ENCODE assay signal across 8 cellular contexts in the genomic region with DNA sequence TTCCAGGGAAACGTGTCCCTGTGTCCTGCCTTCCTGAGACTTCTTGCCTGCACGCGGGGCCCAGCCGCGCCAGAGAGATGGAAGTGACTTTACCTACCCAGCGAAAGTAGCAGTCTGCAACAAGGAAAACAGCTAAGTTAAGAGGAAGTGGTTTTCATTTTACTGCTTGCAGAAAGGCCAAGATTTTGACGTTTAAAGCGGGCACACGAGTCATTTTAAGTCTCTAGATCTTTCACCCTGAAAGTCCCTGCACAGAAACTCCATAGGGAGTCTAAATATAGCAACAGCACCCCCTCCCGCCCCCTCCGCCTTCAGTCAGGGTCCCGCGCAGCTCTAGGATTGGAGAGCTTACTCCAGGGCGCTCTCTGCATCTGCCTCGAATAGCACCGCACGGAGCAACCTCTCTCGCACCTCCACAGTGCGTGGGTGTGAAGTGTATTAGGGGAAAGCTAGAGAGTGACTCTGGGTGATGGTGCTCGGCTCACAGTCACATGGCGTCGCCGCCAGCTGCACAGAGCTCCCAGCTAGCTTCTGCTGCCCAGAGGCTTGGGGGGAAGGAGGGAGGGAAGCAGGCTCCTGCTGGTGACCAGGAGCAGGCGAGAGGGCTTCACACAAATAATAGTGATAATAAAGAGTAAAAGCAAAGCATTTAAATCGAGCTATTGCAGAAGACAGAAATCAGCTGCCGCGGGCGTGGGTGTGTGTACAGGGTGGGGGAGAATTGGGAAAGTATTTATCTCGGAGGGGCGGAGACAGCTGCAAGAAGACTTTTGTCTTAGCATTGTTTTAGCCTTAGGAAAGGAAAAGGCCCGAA. TPM values are rescaled to one million over a fixed set of nuclear protein-coding genes. Genes with fewer than 3 reads are reported as not detected.
A peak's percentile ranks its signal among the peaks of the same experiment; 100 is the strongest.
DNase-seq lines count a peak whose midpoint lies in the region; ATAC-seq and TF ChIP-seq lines count a peak whose summit lies in the region.

No MANE protein-coding gene starts in this region.

- H3K27ac Mint-ChIP-seq in IgD-negative memory B cell = peak overlapping the region; percentile 65 to 98 (median 87)
- peak overlapping the region; percentile 21 for H3K27ac Mint-ChIP-seq in mesothelial cell of epicardium

- peak; percentile 56 for DNase-seq in EH (ENCODE audit: low read depth)
- DNase-seq in activated CD4-positive, alpha-beta T cell treated with anti-CD3 and anti-CD28 coated beads for 4 hours = peak; percentile 80 to 85
- peak; percentile 24 for DNase-seq in dedifferentiated amniotic fluid mesenchymal stem cell (ENCODE audit: extremely low spot score)
- peak in 1 of 2 experiments; percentile 48 for DNase-seq in mesothelial cell of epicardium (ENCODE audit: low spot score in 2 of 2, unreplicated experiment in 2 of 2)
- peak; percentile 47 to 49 for DNase-seq in stimulated activated CD8-positive, alpha-beta memory T cell treated with anti-CD3 and anti-CD28 coated beads, Interleukin-2, amount 100 ng/mL, for 1 hour (ENCODE audit: low read depth in 2 of 2)
- no peak for DNase-seq in DMS 273 treated with DMSO at 0.1 percent for 48 hours (lab: John Stamatoyannopoulos, UW)

- H3K9me3 Mint-ChIP-seq in IgD-negative memory B cell (no peaks in the 10 kb centered on the region), mesothelial cell of epicardium (no peaks in the 10 kb centered on the region)

- H3K4me3 Mint-ChIP-seq in IgD-negative memory B cell (peak overlapping the region; percentile 93 to 99 (median 96)), mesothelial cell of epicardium (peak overlapping the region; percentile 70)

- no peak for TF ChIP-seq CTCF in mesothelial cell of epicardium (IDR thresholded peaks at IDR 0.05; ENCODE audit: unreplicated experiment)

- H3K4me1 Mint-ChIP-seq in IgD-negative memory B cell (peaks cover 30 to 41% (median 30%) of the 10 kb centered on the region in 3 donors), mesothelial cell of epicardium (peaks cover 37% of the 10 kb centered on the region)

- H3K27me3 Mint-ChIP-seq in IgD-negative memory B cell (no peaks in the 10 kb centered on the region), mesothelial cell of epicardium (ENCODE audit: low read depth) (peaks cover 55% of the 10 kb centered on the region)

- peak; percentile 59 for ATAC-seq in GM21447 (IDR thresholded peaks at IDR 0.05; ENCODE audit: unreplicated experiment)

- no peaks in the 10 kb centered on the region for H3K36me3 Mint-ChIP-seq in IgD-negative memory B cell
- no peaks in the 10 kb centered on the region for H3K36me3 Mint-ChIP-seq in mesothelial cell of epicardium

RNA-seq across cellular contexts. Expression of a gene that starts 1.8 kb away (rescaled TPM):
- 6.9 TPM for polyA plus RNA-seq in IgD-negative memory B cell
- total RNA-seq in mesothelial cell of epicardium = 4.8 to 5.4 TPM (median 5.2 TPM) in 3 replicates
